In the genomic region with DNA sequence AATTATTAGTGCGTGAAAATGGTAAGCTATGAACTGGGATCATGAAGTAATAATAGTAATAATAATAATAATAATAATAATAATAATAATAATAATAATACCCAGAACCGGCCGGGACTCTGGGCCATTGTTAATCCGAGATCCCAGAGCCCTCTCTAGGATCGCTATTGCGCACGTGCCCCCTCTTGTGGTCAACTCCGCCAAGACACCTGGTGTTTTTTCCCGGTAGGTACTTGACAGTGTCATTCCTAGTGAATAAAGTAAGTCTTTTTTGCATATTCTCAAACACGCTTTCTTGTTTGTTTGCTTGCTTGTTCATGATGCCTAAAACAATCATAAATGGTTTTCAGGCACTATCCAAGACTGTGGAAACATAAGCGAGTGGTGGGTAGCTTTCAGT, we compare ENCODE assay signal across 8 cellular contexts.
DNase-seq lines count a peak whose midpoint lies in the region; ATAC-seq and TF ChIP-seq lines count a peak whose summit lies in the region.
"Not testable (repeated sequence)": the region's sequence is repeated elsewhere in the genome, so short reads cannot be mapped to it uniquely, and the experiment has no call there.

No MANE protein-coding gene starts in this region.

- H3K27ac Mint-ChIP-seq in activated CD4-positive, alpha-beta T cell treated with anti-CD3 and anti-CD28 coated beads for 36 hours = not testable (repeated sequence)

- in situ Hi-C loops in brain microvascular endothelial cell (cut with HindIII; ENCODE audit: low pct_ligation_motif_present, low sequenced_read_pairs) = not testable (repeated sequence)

- TF ChIP-seq CTCF in 22Rv1 (IDR thresholded peaks at IDR 0.05) (peak; percentile 51), GM12864 (IDR thresholded peaks at IDR 0.05; ENCODE audit: low read depth, low read length, missing control alignments) (peak; percentile 65), brain microvascular endothelial cell (IDR thresholded peaks at IDR 0.05; ENCODE audit: low read depth, low read length, missing control alignments) (peak; percentile 20)

- intact Hi-C loops in activated CD4-positive, alpha-beta T cell treated with anti-CD3 and anti-CD28 coated beads for 36 hours (cut with DNase I, micrococcal nuclease); sciatic nerve (cut with DNase I): not testable (repeated sequence)

- not testable (repeated sequence) for H3K36me3 ChIP-seq in brain microvascular endothelial cell (replicated peaks)

- H3K9me3 Mint-ChIP-seq in activated CD4-positive, alpha-beta T cell treated with anti-CD3 and anti-CD28 coated beads for 36 hours (ENCODE audit: low read depth) = not testable (repeated sequence)

- DNase-seq in GM12864 (ENCODE audit: low read depth); brain microvascular endothelial cell: not testable (repeated sequence)
- DNase-seq in NCI-H446 (lab: John Stamatoyannopoulos, UW) (peak; percentile 6 to 11), inferior parietal cortex (ENCODE audit: extremely low spot score) (peak; percentile 5), sciatic nerve (ENCODE audit: low spot score) (peak; percentile 64)
- DNase-seq in activated CD4-positive, alpha-beta T cell treated with anti-CD3 and anti-CD28 coated beads for 36 hours = peak; percentile 68

- not testable (repeated sequence) for H3K27me3 Mint-ChIP-seq in activated CD4-positive, alpha-beta T cell treated with anti-CD3 and anti-CD28 coated beads for 36 hours

- peak; percentile 71 for ATAC-seq in HG03135 (IDR thresholded peaks at IDR 0.05; ENCODE audit: unreplicated experiment)
- not testable (repeated sequence) for ATAC-seq in activated CD4-positive, alpha-beta T cell treated with anti-CD3 and anti-CD28 coated beads for 36 hours; sciatic nerve

- not testable (repeated sequence) for H3K4me1 Mint-ChIP-seq in activated CD4-positive, alpha-beta T cell treated with anti-CD3 and anti-CD28 coated beads for 36 hours

- CTCF ChIA-PET in activated CD4-positive, alpha-beta T cell treated with anti-CD3 and anti-CD28 coated beads for 36 hours (lab: Charles Lee) = not testable (repeated sequence)

- POLR2A ChIA-PET in activated CD4-positive, alpha-beta T cell treated with anti-CD3 and anti-CD28 coated beads for 36 hours (lab: Charles Lee) = not testable (repeated sequence)

- H3K36me3 Mint-ChIP-seq in activated CD4-positive, alpha-beta T cell treated with anti-CD3 and anti-CD28 coated beads for 36 hours (ENCODE audit: low read depth) = not testable (repeated sequence)

- not testable (repeated sequence) for H3K4me3 ChIP-seq in GM12864 (ENCODE audit: low read depth, low read length); brain microvascular endothelial cell (ENCODE audit: low read depth, low read length)

- not testable (repeated sequence) for H3K27ac ChIP-seq in 22Rv1, brain microvascular endothelial cell

- not testable (repeated sequence) for H3K4me3 Mint-ChIP-seq in activated CD4-positive, alpha-beta T cell treated with anti-CD3 and anti-CD28 coated beads for 36 hours

- H3K27me3 ChIP-seq in brain microvascular endothelial cell (replicated peaks) = not testable (repeated sequence)
